In genomic region chr6:81781624-81782023, GRCh38 we compare ENCODE assay signal across 6 cellular contexts.
"Had no signal": no experiment of that assay in that cellular context is flagged by ENCODE, and none has a peak within 500 bp of the region (broad histone marks: within the 10 kb centered on the region; RNA-seq: fewer than 3 reads in every experiment).

No MANE protein-coding gene starts in this region.

- FAIRE-seq: HepG2, HTR-8/SVneo, K562 had no signal

- H3K27ac ChIP-seq: HL-60 had no signal

- DNase-seq: IMR-90, KBM-7 had no signal

- ATAC-seq: HepG2, K562 had no signal

- H3K4me3 ChIP-seq: K562 had no signal
